ENCODE assay signal across 26 cellular contexts in the genomic region with DNA sequence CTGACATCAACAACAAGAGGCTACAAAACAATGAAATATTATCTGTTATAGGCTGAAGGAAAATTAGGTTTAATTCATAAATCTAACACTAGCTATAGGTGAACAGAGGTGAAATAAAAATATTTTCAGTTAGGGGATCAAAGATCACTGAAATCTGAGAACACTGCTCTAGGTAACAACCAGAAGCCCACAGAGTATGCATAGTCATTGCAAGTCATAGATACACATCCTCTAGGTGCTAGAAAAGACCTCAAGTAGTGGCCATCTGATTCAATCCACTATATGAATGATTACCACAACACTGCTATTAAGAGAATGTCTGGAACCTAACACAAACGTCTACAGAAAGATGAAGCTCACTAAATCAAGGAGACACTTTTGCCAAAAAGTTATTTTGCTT.
"Had no signal": no experiment of that assay in that cellular context is flagged by ENCODE, and none has a peak within 500 bp of the region (broad histone marks: within the 10 kb centered on the region; RNA-seq: fewer than 3 reads in every experiment).

No MANE protein-coding gene starts in this region.

- DNase-seq: colonic mucosa; cortex of kidney; effector CD8-positive, alpha-beta T cell; effector memory CD8-positive, alpha-beta T cell; endodermal cell; erythroblast; esophagus squamous epithelium; foreskin fibroblast; foreskin melanocyte; gastrocnemius medialis; glutamatergic neuron; head of caudate nucleus; heart right ventricle; hippocampal formation; left cardiac atrium; left lung; left ventricle myocardium superior; lower lobe of right lung; mesenchymal stem cell; midbrain; naive thymus-derived CD4-positive, alpha-beta T cell had no signal

- H3K4me3 Mint-ChIP-seq: dendritic cell treated with granulocyte-macrophage colony-stimulating factor and Interleukin-4, amounts not matched to agents 40 ng/mL and 50 ng/mL, for 4 days; effector memory CD8-positive, alpha-beta T cell; endodermal cell; naive thymus-derived CD4-positive, alpha-beta T cell had no signal

- H3K36me3 ChIP-seq: colonic mucosa, esophagus squamous epithelium, gastrocnemius medialis, heart right ventricle, left lung, lower lobe of right lung had no signal

- H3K4me1 Mint-ChIP-seq: endodermal cell had no signal

- H3K27ac Mint-ChIP-seq: dendritic cell treated with granulocyte-macrophage colony-stimulating factor and Interleukin-4, amounts not matched to agents 40 ng/mL and 50 ng/mL, for 4 days; effector memory CD8-positive, alpha-beta T cell; endodermal cell; naive thymus-derived CD4-positive, alpha-beta T cell had no signal

- FAIRE-seq: islet of Langerhans, keratinocyte had no signal

- H3K27ac ChIP-seq: colonic mucosa, epithelial cell of prostate, esophagus squamous epithelium, gastrocnemius medialis, heart right ventricle, left lung, lower lobe of right lung had no signal

- H3K27me3 Mint-ChIP-seq: dendritic cell treated with granulocyte-macrophage colony-stimulating factor and Interleukin-4, amounts not matched to agents 40 ng/mL and 50 ng/mL, for 4 days; effector memory CD8-positive, alpha-beta T cell; naive thymus-derived CD4-positive, alpha-beta T cell had no signal

- H3K9me3 ChIP-seq: colonic mucosa, gastrocnemius medialis, lower lobe of right lung had no signal

- ATAC-seq: effector memory CD8-positive, alpha-beta T cell; esophagus mucosa; gastrocnemius medialis; heart right ventricle; left cardiac atrium; left lung; left ventricle myocardium superior; lower lobe of right lung; naive thymus-derived CD4-positive, alpha-beta T cell had no signal

- H3K4me3 ChIP-seq: colonic mucosa, esophagus squamous epithelium, gastrocnemius medialis, heart right ventricle, left lung, lower lobe of right lung had no signal

- H3K27me3 ChIP-seq: colonic mucosa, esophagus squamous epithelium, gastrocnemius medialis, heart right ventricle, left lung had no signal

- H3K4me1 ChIP-seq: colonic mucosa, gastrocnemius medialis, left lung, lower lobe of right lung had no signal
